Comparison of ENCODE assay signal across 8 cellular contexts in the genomic region with DNA sequence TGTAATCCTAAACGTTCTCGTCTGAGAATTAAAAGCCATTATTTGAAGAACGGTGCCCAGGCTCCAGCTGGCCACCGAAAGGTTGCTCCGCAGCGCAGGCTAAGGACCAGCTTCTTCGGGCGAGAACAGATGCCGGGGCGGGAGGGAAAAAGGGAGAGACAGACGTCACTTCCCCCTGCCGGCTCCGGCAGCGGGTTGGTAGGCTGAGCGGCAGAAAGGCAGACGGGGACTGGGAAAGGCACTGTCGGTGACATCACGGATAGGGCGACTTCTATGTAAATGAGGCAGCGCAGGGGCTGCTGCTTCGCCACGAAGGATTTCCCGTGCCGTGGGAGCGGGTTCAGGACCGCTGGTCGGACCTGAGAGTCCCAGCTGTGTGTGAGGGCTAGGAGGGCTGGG.
A peak's percentile ranks its signal among the peaks of the same experiment; 100 is the strongest.
DNase-seq lines count a peak whose midpoint lies in the region; ATAC-seq and TF ChIP-seq lines count a peak whose summit lies in the region.
"Not testable (repeated sequence)": the region's sequence is repeated elsewhere in the genome, so short reads cannot be mapped to it uniquely, and the experiment has no call there.

No MANE protein-coding gene starts in this region.

- ATAC-seq in GM23338, result peak; percentile 54
- ATAC-seq in activated T-cell treated with anti-CD3 and anti-CD28 coated beads, Interleukin-2, amount 50 U/mL, for 72 hours (replicated peaks in 1 of 2), result peak; percentile 28 to 48

- not testable (repeated sequence) for H3K9me3 ChIP-seq in MG63

- H3K4me3 ChIP-seq in GM23338 (peak overlapping the region; percentile 49; the same call in 1 of the 2 replicates), MG63 (peak overlapping the region; percentile 42)

- TF ChIP-seq POLR2A in erythroblast (IDR thresholded peaks at IDR 0.05; ENCODE audit: low read length), result not testable (repeated sequence)

- not testable (repeated sequence) for H4K20me1 ChIP-seq in GM23338 (replicated peaks; ENCODE audit: insufficient read depth)

- not testable (repeated sequence) for H3K27ac ChIP-seq in GM23338 (ENCODE audit: low read depth)

- not testable (repeated sequence) for H3K27me3 ChIP-seq in GM23338 (ENCODE audit: insufficient read depth); MG63

- H3K9me3 Mint-ChIP-seq in GM23338; activated T-cell treated with anti-CD3 and anti-CD28 coated beads, Interleukin-2, amount 50 U/mL, for 72 hours: not testable (repeated sequence)

- H3F3A ChIP-seq in GM23338 (replicated peaks; ENCODE audit: low read depth), result not testable (repeated sequence)

- H3K79me2 ChIP-seq in GM23338 (replicated peaks; ENCODE audit: insufficient read depth), result not testable (repeated sequence)

- not testable (repeated sequence) for H3K4me2 ChIP-seq in GM23338

- H3K27me3 Mint-ChIP-seq in GM23338 (ENCODE audit: insufficient read depth, low read depth, poor library complexity); activated T-cell treated with anti-CD3 and anti-CD28 coated beads, Interleukin-2, amount 50 U/mL, for 72 hours (ENCODE audit: low read depth): not testable (repeated sequence)

- not testable (repeated sequence) for H3K9me2 ChIP-seq in GM23338 (ENCODE audit: insufficient read depth)

- not testable (repeated sequence) for H2AFZ ChIP-seq in GM23338

- H3K4me3 Mint-ChIP-seq in GM23338, result peak overlapping the region; percentile 72
- H3K4me3 Mint-ChIP-seq in activated T-cell treated with anti-CD3 and anti-CD28 coated beads, Interleukin-2, amount 50 U/mL, for 72 hours, result peak overlapping the region; percentile 79 to 81

- not testable (repeated sequence) for TF ChIP-seq CTCF in GM23338 (conservative IDR thresholded peaks at IDR 0.05; ENCODE audit: low read depth in 2 of 2)

- H3K4me1 Mint-ChIP-seq in GM23338, result not testable (repeated sequence)
- H3K4me1 Mint-ChIP-seq in activated T-cell treated with anti-CD3 and anti-CD28 coated beads, Interleukin-2, amount 50 U/mL, for 72 hours (ENCODE audit: low read depth), result peaks cover 11% of the 10 kb centered on the region

- H3K27ac Mint-ChIP-seq in GM23338, result peak overlapping the region; percentile 100
- H3K27ac Mint-ChIP-seq in activated T-cell treated with anti-CD3 and anti-CD28 coated beads, Interleukin-2, amount 50 U/mL, for 72 hours, result peak overlapping the region; percentile 99

- H3K36me3 ChIP-seq in GM23338 (ENCODE audit: insufficient read depth); MG63: not testable (repeated sequence)

- H3K36me3 Mint-ChIP-seq in GM23338 (ENCODE audit: low read depth); activated T-cell treated with anti-CD3 and anti-CD28 coated beads, Interleukin-2, amount 50 U/mL, for 72 hours (ENCODE audit: insufficient read depth in 2 of 2): not testable (repeated sequence)

- peak; percentile 45 for DNase-seq in COR-L47 (lab: John Stamatoyannopoulos, UW)
- peak; percentile 75 for DNase-seq in GM23338 (ENCODE audit: low spot score)
- peak; percentile 93 for DNase-seq in MG63
- DNase-seq in SHP77 treated with DMSO at 0.1 percent for 48 hours (lab: John Stamatoyannopoulos, UW), result peak; percentile 80
- peak; percentile 82 to 85 for DNase-seq in activated T-cell treated with anti-CD3 and anti-CD28 coated beads, Interleukin-2, amount 50 U/mL, for 72 hours
- DNase-seq in erythroblast (lab: John Stamatoyannopoulos, UW), result peak; percentile 88 to 89
- peak; percentile 82 for DNase-seq in myocyte (ENCODE audit: low read depth)
- DNase-seq in stimulated activated CD8-positive, alpha-beta memory T cell treated with anti-CD3 and anti-CD28 coated beads, Interleukin-15, amount 100 ng/mL, for 24 hours (ENCODE audit: low read depth), result peak; percentile 45

- not testable (repeated sequence) for H3K4me1 ChIP-seq in GM23338 (ENCODE audit: insufficient read depth)

TF ChIP-seq in GM23338, 12 proteins besides CTCF, POLR2A, EP300 and RAD21:
- TF ChIP-seq CREB1 (CRISPR knock-in tag; IDR thresholded peaks at IDR 0.05; ENCODE audit: low read depth), result peak; percentile 84
- peak; percentile 49; the same call in 1 of the 2 replicates for TF ChIP-seq POLR2AphosphoS5 (IDR thresholded peaks at IDR 0.05; ENCODE audit: low read depth)
